ENCODE assay signal across 1 cellular context in genomic region chrX:111168314-111168713, GRCh38.
TF ChIP-seq lines count a peak whose summit lies in the region.

No MANE protein-coding gene starts in this region.

TF ChIP-seq in H1, 55 proteins besides CTCF, POLR2A, EP300 and RAD21:
- TF ChIP-seq USF2 (IDR thresholded peaks at IDR 0.05; ENCODE audit: low read length) (no peak), SUZ12 (IDR thresholded peaks at IDR 0.05; ENCODE audit: low read length) (no peak), BRCA1 (IDR thresholded peaks at IDR 0.05; ENCODE audit: low read depth, low read length) (no peak), SP4 (IDR thresholded peaks at IDR 0.05; ENCODE audit: low read length) (no peak), CTBP2 (IDR thresholded peaks at IDR 0.05; ENCODE audit: borderline replicate concordance, insufficient read depth, insufficient read length, low read length) (no peak), YY1 (IDR thresholded peaks at IDR 0.05; ENCODE audit: low read depth, low read length) (peak; percentile 76), ZNF274 (IDR thresholded peaks at IDR 0.05; ENCODE audit: borderline replicate concordance, extremely low read depth, low read length) (no peak), MAX (IDR thresholded peaks at IDR 0.05) (no peak)
